In the genomic region with DNA sequence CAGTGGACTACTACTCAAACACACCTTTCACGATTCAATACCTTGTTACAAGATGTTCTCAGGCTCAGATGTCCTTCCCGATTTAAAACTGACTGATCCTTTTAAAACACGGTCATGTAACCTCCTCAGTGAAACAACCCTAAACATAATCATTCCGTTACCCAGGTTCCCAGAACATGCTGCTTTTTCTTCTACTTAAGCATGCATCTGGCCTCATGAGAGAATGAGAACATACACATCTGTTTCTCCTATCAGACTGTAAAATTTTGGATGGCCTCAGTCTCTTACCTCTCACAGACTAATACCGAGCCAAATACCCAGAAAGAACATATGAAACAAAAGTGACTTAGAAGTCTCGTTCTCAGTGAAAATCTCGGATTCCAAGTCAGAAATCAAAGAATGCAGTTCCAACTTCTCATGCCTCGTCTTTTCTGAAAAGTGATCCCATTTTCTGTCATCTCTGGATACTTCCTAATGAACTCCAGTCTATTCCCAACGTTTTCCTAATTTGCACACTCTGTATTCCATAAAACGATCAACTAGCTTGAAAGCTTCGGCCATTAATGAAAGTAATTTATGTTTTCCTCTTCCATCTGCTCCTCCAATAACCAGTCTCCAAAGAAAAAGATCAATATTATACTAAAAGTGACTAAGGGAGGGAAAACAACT, we compare ENCODE assay signal across 8 cellular contexts. TPM values are rescaled to one million over a fixed set of nuclear protein-coding genes. Genes with fewer than 3 reads are reported as not detected.
DNase-seq lines count a peak whose midpoint lies in the region; ATAC-seq, FAIRE-seq and TF ChIP-seq lines count a peak whose summit lies in the region.

No MANE protein-coding gene starts in this region.

- POLR2A ChIA-PET in CD8-positive, alpha-beta T cell (lab: Charles Lee) = interaction anchor here (0.6 to 4.6 kb wide), 8 partner anchors 9 to 320 kb away, joined by 3 to 97 read pairs (median 4); partner anchors contain the start of genes COQ10B, HSPD1, HSPE1 and MOB4
- POLR2A ChIA-PET in endothelial cell of umbilical vein (lab: Charles Lee) = interaction anchor here (1.8 kb wide), 1 partner anchor 19 kb away, joined by 16 read pairs; the partner anchor contains the start of gene COQ10B

- H3K4me1 Mint-ChIP-seq in CD8-positive, alpha-beta T cell (ENCODE audit: low read depth) = peaks cover 62% of the 10 kb centered on the region

- peak overlapping the region; percentile 98 for H3K27ac ChIP-seq in CD8-positive, alpha-beta T cell (ENCODE audit: low read depth, low read length)
- H3K27ac ChIP-seq in endothelial cell of umbilical vein (ENCODE audit: insufficient read depth, low read depth, low read length) (peak overlapping the region; percentile 96), osteoblast (ENCODE audit: low read depth, low read length) (peak overlapping the region; percentile 99)

- H3K27me3 ChIP-seq in CD8-positive, alpha-beta T cell (ENCODE audit: insufficient read depth, low read length) = no peaks in the 10 kb centered on the region
- H3K27me3 ChIP-seq in NT2/D1 (ENCODE audit: insufficient read depth, insufficient read length) = no peaks in the 10 kb centered on the region
- no peaks in the 10 kb centered on the region for H3K27me3 ChIP-seq in endothelial cell of umbilical vein (ENCODE audit: control insufficient read depth in 2 of 2, insufficient read depth in 2 of 2, low read length in 2 of 2)
- H3K27me3 ChIP-seq in osteoblast (ENCODE audit: insufficient read depth, low read length) = no peaks in the 10 kb centered on the region

- H3K27me3 Mint-ChIP-seq in CD8-positive, alpha-beta T cell (ENCODE audit: low read depth) = no peaks in the 10 kb centered on the region

- peak overlapping the region; percentile 100 for H3K27ac Mint-ChIP-seq in CD8-positive, alpha-beta T cell

- no peaks in the 10 kb centered on the region for H3K9me1 ChIP-seq in endothelial cell of umbilical vein (replicated peaks; ENCODE audit: control insufficient read depth, extremely low read depth, insufficient read depth, low read length)

- CTCF ChIA-PET in CD8-positive, alpha-beta T cell (lab: Charles Lee) = interaction anchor here (1.5 kb wide), 1 partner anchor 17 kb away, joined by 3 read pairs; no protein-coding TSS in a partner anchor
- CTCF ChIA-PET in endothelial cell of umbilical vein (lab: Charles Lee) = interaction anchor here (1.3 to 1.7 kb wide), 2 partner anchors 9 to 66 kb away, joined by 4 to 5 read pairs; partner anchors contain the start of gene HSPD1

- dilution Hi-C loops in endothelial cell of umbilical vein (cut with MboI; ENCODE audit: extremely low pct_ligation_motif_present, low sequenced_read_pairs) = no loop called here

- H4K20me1 ChIP-seq in endothelial cell of umbilical vein (replicated peaks; ENCODE audit: control insufficient read depth, extremely low read depth, insufficient read depth, low read length) (peaks cover 16% of the 10 kb centered on the region), osteoblast (ENCODE audit: insufficient read depth, low read length) (peaks cover 46% of the 10 kb centered on the region)

- no peak for TF ChIP-seq CTCF in CD8-positive, alpha-beta T cell (IDR thresholded peaks at IDR 0.05)
- TF ChIP-seq CTCF in endothelial cell of umbilical vein (IDR thresholded peaks at IDR 0.05; ENCODE audit: extremely low read depth in 1 of 2, insufficient read depth in 1 of 2, low read depth in 1 of 2, low read length in 2 of 2) = no peak
- no peak for TF ChIP-seq CTCF in osteoblast (IDR thresholded peaks at IDR 0.05; ENCODE audit: extremely low read depth, low read depth, low read length)

- H3K4me3 Mint-ChIP-seq in CD8-positive, alpha-beta T cell = peak overlapping the region; percentile 100

- no peak for ATAC-seq in CD8-positive, alpha-beta T cell

- no peak for TF ChIP-seq POLR2A in endothelial cell of umbilical vein (IDR thresholded peaks at IDR 0.05; ENCODE audit: low read depth, low read length)

- H3K4me2 ChIP-seq in endothelial cell of umbilical vein (ENCODE audit: insufficient read depth, low read length) (peak overlapping the region; percentile 100), osteoblast (ENCODE audit: insufficient read depth, low read length) (peak overlapping the region; percentile 94)

- BruUV-seq in endothelial cell of umbilical vein (replicated peaks; lab: Mats Ljungman, UMichigan) = no TSS peak

- no peaks in the 10 kb centered on the region for H3K9me3 Mint-ChIP-seq in CD8-positive, alpha-beta T cell

- FAIRE-seq in endothelial cell of umbilical vein (lab: Jason Lieb, UNC) = peak; percentile 68

- no peaks in the 10 kb centered on the region for H3K9me3 ChIP-seq in CD8-positive, alpha-beta T cell (ENCODE audit: low read length)
- H3K9me3 ChIP-seq in NT2/D1 (ENCODE audit: insufficient read depth, low read length) (no peaks in the 10 kb centered on the region), endothelial cell of umbilical vein (replicated peaks; ENCODE audit: control insufficient read depth, insufficient read depth, low read length) (no peaks in the 10 kb centered on the region), osteoblast (ENCODE audit: low read depth, low read length) (no peaks in the 10 kb centered on the region)

- peaks cover 38% of the 10 kb centered on the region for H3K36me3 Mint-ChIP-seq in CD8-positive, alpha-beta T cell

- H3K4me3 ChIP-seq in CD8-positive, alpha-beta T cell (ENCODE audit: low read depth, low read length) = peak overlapping the region; percentile 95
- H3K4me3 ChIP-seq in NT2/D1 (ENCODE audit: insufficient read length, low read depth) (peak overlapping the region; percentile 92), endothelial cell of umbilical vein (replicated peaks in 1 of 3; ENCODE audit: insufficient read depth in 1 of 3, low read depth in 1 of 3, low read length in 3 of 3) (peak overlapping the region; percentile 67 to 100 (median 99)), osteoblast (ENCODE audit: insufficient read depth, low read length) (peak overlapping the region; percentile 97)

- H2AFZ ChIP-seq in endothelial cell of umbilical vein (ENCODE audit: low read depth, low read length) (no peak overlapping the region), osteoblast (ENCODE audit: low read length) (no peak overlapping the region)

- peaks cover 4% of the 10 kb centered on the region for H3K36me3 ChIP-seq in CD8-positive, alpha-beta T cell (ENCODE audit: insufficient read depth, low read length)
- H3K36me3 ChIP-seq in NT2/D1 (ENCODE audit: insufficient read depth, insufficient read length, low read length) = peaks cover 16% of the 10 kb centered on the region
- H3K36me3 ChIP-seq in endothelial cell of umbilical vein (ENCODE audit: control insufficient read depth in 2 of 2, extremely low read depth in 1 of 2, insufficient read depth in 2 of 2, low read length in 2 of 2) = peaks cover 0 to under 1% of the 10 kb centered on the region in 2 experiments
- H3K36me3 ChIP-seq in osteoblast (ENCODE audit: insufficient read depth, low read length) = no peaks in the 10 kb centered on the region

- intact Hi-C loops in CD8-positive, alpha-beta T cell (cut with DNase I, micrococcal nuclease) = loop anchor here (2.0 to 10.0 kb wide), 7 partner anchors 65 to 1779 kb away; partner anchors contain the start of genes GTF3C3 (in 1 of the 2), HSPD1 (in 1 of the 2), MARS2 (in 1 of the 2) and SLC39A10 (in 1 of the 2)
- intact Hi-C loops in endothelial cell of umbilical vein (cut with micrococcal nuclease) = no loop called here

- peak overlapping the region; percentile 96 for H3K9ac ChIP-seq in NT2/D1 (ENCODE audit: insufficient read length, low read depth)
- peak overlapping the region; percentile 99 for H3K9ac ChIP-seq in endothelial cell of umbilical vein (replicated peaks; ENCODE audit: extremely low read depth, insufficient read depth, low read length)

- H3K79me2 ChIP-seq in endothelial cell of umbilical vein (ENCODE audit: control insufficient read depth, insufficient read depth, low read length) = peaks cover 59% of the 10 kb centered on the region
- H3K79me2 ChIP-seq in osteoblast (ENCODE audit: insufficient read depth, low read length) = peaks cover 68% of the 10 kb centered on the region

- peaks cover 52% of the 10 kb centered on the region for H3K4me1 ChIP-seq in CD8-positive, alpha-beta T cell (ENCODE audit: insufficient read depth, low read length)
- peaks cover 2% of the 10 kb centered on the region for H3K4me1 ChIP-seq in NT2/D1 (ENCODE audit: insufficient read depth, insufficient read length)
- H3K4me1 ChIP-seq in endothelial cell of umbilical vein (ENCODE audit: control insufficient read depth, extremely low read depth, insufficient read depth, low read length) = peaks cover 19% of the 10 kb centered on the region
- peaks cover 28% of the 10 kb centered on the region for H3K4me1 ChIP-seq in osteoblast (ENCODE audit: insufficient read depth, low read length)

- DNase-seq in CD8-positive, alpha-beta T cell = no peak
- no peak for DNase-seq in NT2/D1 (ENCODE audit: low read depth, low spot score)
- DNase-seq in endothelial cell of umbilical vein (ENCODE audit: low read depth, low spot score) = peak; percentile 38
- no peak for DNase-seq in osteoblast (ENCODE audit: insufficient read length, low spot score, missing footprints)
- DNase-seq in COLO829 (ENCODE audit: low spot score) = no peak
- DNase-seq in NCI-H2227 (lab: John Stamatoyannopoulos, UW; ENCODE audit: unreplicated experiment) = no peak
- no peak for DNase-seq in DMS79 (lab: John Stamatoyannopoulos, UW)
- DNase-seq in DMS114 treated with DMSO at 0.1 percent for 48 hours (lab: John Stamatoyannopoulos, UW; ENCODE audit: unreplicated experiment) = no peak

RNA-seq across cellular contexts. Expression of gene SF3B1, which starts 0.9 kb away (rescaled TPM):
- total RNA-seq in CD8-positive, alpha-beta T cell = 100 to 1,000 TPM; 525 to 526 TPM
- 222 and 234 TPM in 2 replicates for total RNA-seq in endothelial cell of umbilical vein
- 271 and 321 TPM in 2 replicates for polyA plus RNA-seq in endothelial cell of umbilical vein
- polyA plus RNA-seq in endothelial cell of umbilical vein (2011; cell fraction: cytosol; rRNA removed) = 179 and 201 TPM in 2 replicates
- polyA plus RNA-seq in endothelial cell of umbilical vein (2011; cell fraction: nucleus; rRNA removed) = 1,807 and 2,301 TPM in 2 replicates
- polyA plus RNA-seq in endothelial cell of umbilical vein (2012) = 235 and 294 TPM in 2 replicates
- polyA minus RNA-seq in endothelial cell of umbilical vein = 503 and 547 TPM in 2 replicates
- polyA minus RNA-seq in endothelial cell of umbilical vein (2011; cell fraction: cytosol; rRNA and poly(A)+ RNA removed) = 48.5 TPM
- 485 and 699 TPM in 2 replicates for polyA minus RNA-seq in endothelial cell of umbilical vein (2011; cell fraction: nucleus; rRNA and poly(A)+ RNA removed)
- total RNA-seq in osteoblast = 241 and 253 TPM in 2 replicates

RNA-seq across cellular contexts. Expression of gene COQ10B, which starts 19.4 kb away (rescaled TPM):
- 10 to 100 TPM; 66.9 to 67.6 TPM for total RNA-seq in CD8-positive, alpha-beta T cell
- total RNA-seq in endothelial cell of umbilical vein = 15.1 and 19.5 TPM in 2 replicates
- 1.6 and 2.4 TPM in 2 replicates for polyA plus RNA-seq in endothelial cell of umbilical vein
- 3.1 and 3.7 TPM in 2 replicates for polyA plus RNA-seq in endothelial cell of umbilical vein (2011; cell fraction: cytosol; rRNA removed)
- polyA plus RNA-seq in endothelial cell of umbilical vein (2011; cell fraction: nucleus; rRNA removed) = 3.0 and 3.6 TPM in 2 replicates
- polyA plus RNA-seq in endothelial cell of umbilical vein (2012) = 19.9 and 20.6 TPM in 2 replicates
- polyA minus RNA-seq in endothelial cell of umbilical vein = 7.1 and 7.5 TPM in 2 replicates
- polyA minus RNA-seq in endothelial cell of umbilical vein (2011; cell fraction: cytosol; rRNA and poly(A)+ RNA removed) = 2.8 TPM
- polyA minus RNA-seq in endothelial cell of umbilical vein (2011; cell fraction: nucleus; rRNA and poly(A)+ RNA removed) = 15.1 and 17.6 TPM in 2 replicates
- 43.9 and 48.1 TPM in 2 replicates for total RNA-seq in osteoblast
